In genomic region chr14:33922125-33922524, GRCh38 we compare ENCODE assay signal across 34 cellular contexts. TPM values are rescaled to one million over a fixed set of nuclear protein-coding genes. Genes with fewer than 3 reads are reported as not detected.
DNase-seq lines count a peak whose midpoint lies in the region; ATAC-seq and TF ChIP-seq lines count a peak whose summit lies in the region.
"Had no signal": no experiment of that assay in that cellular context is flagged by ENCODE, and none has a peak within 500 bp of the region (broad histone marks: within the 10 kb centered on the region; RNA-seq: fewer than 3 reads in every experiment).

No MANE protein-coding gene starts in this region.

- no peak overlapping the region for H3K4me3 Mint-ChIP-seq in activated naive CD8-positive, alpha-beta T cell treated with anti-CD3 and anti-CD28 coated beads, Interleukin-2, amount 50 U/mL, for 24 hours
- no peak overlapping the region for H3K4me3 Mint-ChIP-seq in activated naive CD8-positive, alpha-beta T cell treated with anti-CD3 and anti-CD28 coated beads for 36 hours
- H3K4me3 Mint-ChIP-seq: activated naive CD4-positive, alpha-beta T cell treated with anti-CD3 and anti-CD28 coated beads, Interleukin-2, amount 50 U/mL, for 24 hours; central memory CD8-positive, alpha-beta T cell; dendritic cell treated with granulocyte-macrophage colony-stimulating factor and Interleukin-4, amounts not matched to agents 40 ng/mL and 50 ng/mL, for 4 days; HFFc6; neural progenitor cell; stimulated activated naive CD8-positive, alpha-beta T cell treated with anti-CD3 and anti-CD28 coated beads, Interleukin-15, Interleukin-2, amounts not matched to agents 100 ng/mL and 50 ng/mL, for 24 hours; T-helper 2 cell treated with Interferon-gamma antibody and Interleukin-4, amounts not matched to agents 5 μg/mL and 100 μg/mL, for 36 hours had no signal

- DNase-seq in activated naive CD8-positive, alpha-beta T cell treated with anti-CD3 and anti-CD28 coated beads, Interleukin-2, amount 50 U/mL, for 24 hours = no peak
- no peak for DNase-seq in activated naive CD8-positive, alpha-beta T cell treated with anti-CD3 and anti-CD28 coated beads for 36 hours
- DNase-seq in RWPE2 (ENCODE audit: low spot score) (no peak), dermis blood vessel endothelial cell (peak; percentile 83), right lobe of liver (no peak), G401 (ENCODE audit: low spot score) (no peak), NCI-H1105 (lab: John Stamatoyannopoulos, UW) (no peak)
- DNase-seq: 8988T; activated CD4-positive, alpha-beta T cell treated with anti-CD3 and anti-CD28 coated beads for 4 hours; anterior cingulate cortex; C1 segment of cervical spinal cord; GOT3; HFFc6; KBM-7; left ventricle myocardium inferior; MG63; NCI-H1417 treated with DMSO at 0.1 percent for 48 hours; NCI-H2081; NCI-H526; pancreas; PC-9; SHP77 treated with DMSO at 0.1 percent for 48 hours; small intestine; thyroid gland; uterus had no signal

- H3K27me3 ChIP-seq in RWPE2 (ENCODE audit: insufficient read depth, poor library complexity, severe bottlenecking) (no peaks in the 10 kb centered on the region), right lobe of liver (no peaks in the 10 kb centered on the region)
- H3K27me3 ChIP-seq: MG63, neural progenitor cell, pancreas, thyroid gland, uterus had no signal

- H3K4me1 ChIP-seq in RWPE2 (ENCODE audit: insufficient read depth, poor library complexity, severe bottlenecking) (peaks cover 6% of the 10 kb centered on the region), right lobe of liver (no peaks in the 10 kb centered on the region)
- H3K4me1 ChIP-seq: neural progenitor cell, uterus had no signal

- H3K36me3 ChIP-seq in RWPE2 (ENCODE audit: low read depth) (peaks cover 16% of the 10 kb centered on the region), right lobe of liver (no peaks in the 10 kb centered on the region)
- H3K36me3 ChIP-seq: MG63, pancreas, thyroid gland, uterus had no signal

- no peaks in the 10 kb centered on the region for H3K4me1 Mint-ChIP-seq in activated naive CD8-positive, alpha-beta T cell treated with anti-CD3 and anti-CD28 coated beads, Interleukin-2, amount 50 U/mL, for 24 hours
- peaks cover 2% of the 10 kb centered on the region for H3K4me1 Mint-ChIP-seq in activated naive CD8-positive, alpha-beta T cell treated with anti-CD3 and anti-CD28 coated beads for 36 hours
- H3K4me1 Mint-ChIP-seq: activated naive CD4-positive, alpha-beta T cell treated with anti-CD3 and anti-CD28 coated beads, Interleukin-2, amount 50 U/mL, for 24 hours; central memory CD8-positive, alpha-beta T cell; neural progenitor cell had no signal

- in situ Hi-C loops in G401 (cut with HindIII; ENCODE audit: low sequenced_read_pairs) = no loop called here

- H3K4me3 ChIP-seq in RWPE2 (ENCODE audit: severe bottlenecking) = no peak overlapping the region
- no peak overlapping the region for H3K4me3 ChIP-seq in right lobe of liver
- H3K4me3 ChIP-seq: left ventricle myocardium inferior, MG63, neural progenitor cell, pancreas, PC-9, thyroid gland, uterus had no signal

- H3K27ac Mint-ChIP-seq in activated naive CD8-positive, alpha-beta T cell treated with anti-CD3 and anti-CD28 coated beads, Interleukin-2, amount 50 U/mL, for 24 hours = no peak overlapping the region
- no peak overlapping the region for H3K27ac Mint-ChIP-seq in activated naive CD8-positive, alpha-beta T cell treated with anti-CD3 and anti-CD28 coated beads for 36 hours
- H3K27ac Mint-ChIP-seq: activated naive CD4-positive, alpha-beta T cell treated with anti-CD3 and anti-CD28 coated beads, Interleukin-2, amount 50 U/mL, for 24 hours; activated T-helper 2 cell treated with anti-CD3 and anti-CD28 coated beads, Interferon-gamma antibody, Interleukin-2, Interleukin-4, amounts not matched to agents 10 μg/mL and 5 μg/mL and 100 μg/mL, durations not matched to agents 14 hours and 24 hours and 36 hours; dendritic cell treated with granulocyte-macrophage colony-stimulating factor and Interleukin-4, amounts not matched to agents 40 ng/mL and 50 ng/mL, for 4 days; HFFc6; neural progenitor cell; stimulated activated naive CD8-positive, alpha-beta T cell treated with anti-CD3 and anti-CD28 coated beads, Interleukin-15, Interleukin-2, amounts not matched to agents 100 ng/mL and 50 ng/mL, for 24 hours; T-helper 2 cell treated with Interferon-gamma antibody and Interleukin-4, amounts not matched to agents 5 μg/mL and 100 μg/mL, for 36 hours had no signal

- H3K27ac ChIP-seq in RWPE2 (ENCODE audit: poor library complexity, severe bottlenecking) (no peak overlapping the region), right lobe of liver (no peak overlapping the region)
- H3K27ac ChIP-seq: left ventricle myocardium inferior, neural progenitor cell, pancreas, PC-9, thyroid gland, uterus, VCaP had no signal

- H3K9me3 ChIP-seq in RWPE2 (ENCODE audit: severe bottlenecking) (no peaks in the 10 kb centered on the region), right lobe of liver (no peaks in the 10 kb centered on the region)
- H3K9me3 ChIP-seq: left ventricle myocardium inferior, MG63, pancreas, thyroid gland, uterus had no signal

- no peaks in the 10 kb centered on the region for H3K36me3 Mint-ChIP-seq in activated naive CD8-positive, alpha-beta T cell treated with anti-CD3 and anti-CD28 coated beads, Interleukin-2, amount 50 U/mL, for 24 hours (ENCODE audit: low read depth)
- no peaks in the 10 kb centered on the region for H3K36me3 Mint-ChIP-seq in activated naive CD8-positive, alpha-beta T cell treated with anti-CD3 and anti-CD28 coated beads for 36 hours
- H3K36me3 Mint-ChIP-seq: activated naive CD4-positive, alpha-beta T cell treated with anti-CD3 and anti-CD28 coated beads, Interleukin-2, amount 50 U/mL, for 24 hours had no signal

- intact Hi-C loops in right lobe of liver (cut with DNase I) = no loop called here

- no peak for TF ChIP-seq POLR2A in right lobe of liver (IDR thresholded peaks at IDR 0.05)

- 46% methylated on average over 4 of the region's 4 CpGs for WGBS in right lobe of liver (ENCODE audit: insufficient coverage, low coverage, low lambda C conversion rate, missing lambda C conversion rate)

- ATAC-seq in activated naive CD8-positive, alpha-beta T cell treated with anti-CD3 and anti-CD28 coated beads, Interleukin-2, amount 50 U/mL, for 24 hours = peak; percentile 24
- peak; percentile 79 for ATAC-seq in RWPE2 (ENCODE audit: low read depth)
- ATAC-seq in right lobe of liver = peak in 3 of 4 donors; percentile 16 to 74 (median 69)
- no peak for ATAC-seq in GM21447 (IDR thresholded peaks at IDR 0.05; ENCODE audit: unreplicated experiment)
- ATAC-seq: pancreas had no signal

- no peaks in the 10 kb centered on the region for H3K9me3 Mint-ChIP-seq in activated naive CD8-positive, alpha-beta T cell treated with anti-CD3 and anti-CD28 coated beads, Interleukin-2, amount 50 U/mL, for 24 hours
- no peaks in the 10 kb centered on the region for H3K9me3 Mint-ChIP-seq in activated naive CD8-positive, alpha-beta T cell treated with anti-CD3 and anti-CD28 coated beads for 36 hours
- H3K9me3 Mint-ChIP-seq: activated T-helper 2 cell treated with anti-CD3 and anti-CD28 coated beads, Interferon-gamma antibody, Interleukin-2, Interleukin-4, amounts not matched to agents 10 μg/mL and 5 μg/mL and 100 μg/mL, durations not matched to agents 14 hours and 24 hours and 36 hours; central memory CD8-positive, alpha-beta T cell; dendritic cell treated with granulocyte-macrophage colony-stimulating factor and Interleukin-4, amounts not matched to agents 40 ng/mL and 50 ng/mL, for 4 days; neural progenitor cell; stimulated activated naive CD8-positive, alpha-beta T cell treated with anti-CD3 and anti-CD28 coated beads, Interleukin-15, Interleukin-2, amounts not matched to agents 100 ng/mL and 50 ng/mL, for 24 hours; T-helper 2 cell treated with Interferon-gamma antibody and Interleukin-4, amounts not matched to agents 5 μg/mL and 100 μg/mL, for 36 hours had no signal

- H3K27me3 Mint-ChIP-seq in activated naive CD8-positive, alpha-beta T cell treated with anti-CD3 and anti-CD28 coated beads, Interleukin-2, amount 50 U/mL, for 24 hours = no peaks in the 10 kb centered on the region
- H3K27me3 Mint-ChIP-seq in activated naive CD8-positive, alpha-beta T cell treated with anti-CD3 and anti-CD28 coated beads for 36 hours = no peaks in the 10 kb centered on the region
- H3K27me3 Mint-ChIP-seq: activated naive CD4-positive, alpha-beta T cell treated with anti-CD3 and anti-CD28 coated beads, Interleukin-2, amount 50 U/mL, for 24 hours; central memory CD8-positive, alpha-beta T cell; dendritic cell treated with granulocyte-macrophage colony-stimulating factor and Interleukin-4, amounts not matched to agents 40 ng/mL and 50 ng/mL, for 4 days; stimulated activated naive CD8-positive, alpha-beta T cell treated with anti-CD3 and anti-CD28 coated beads, Interleukin-15, Interleukin-2, amounts not matched to agents 100 ng/mL and 50 ng/mL, for 24 hours had no signal

- TF ChIP-seq CTCF in RWPE2 (IDR thresholded peaks at IDR 0.05; ENCODE audit: poor library complexity, severe bottlenecking) = no peak
- no peak for TF ChIP-seq CTCF in right lobe of liver (IDR thresholded peaks at IDR 0.05)

RNA-seq across cellular contexts. Expression of gene EGLN3, which starts 28.7 kb away (rescaled TPM):
- total RNA-seq in activated naive CD8-positive, alpha-beta T cell treated with anti-CD3 and anti-CD28 coated beads for 36 hours = 1 to 10 TPM; 1.4 to 1.7 TPM
- total RNA-seq in dermis blood vessel endothelial cell (1.4 and 2.1 TPM in 2 replicates), right lobe of liver (10 to 100 TPM in 1 of 6 experiments, 1 to 10 TPM in 5; 1.9 to 25.4 (median 2.1) TPM)
- 3.9 and 4.8 TPM in 2 replicates for total RNA-seq in G401 (2014; rRNA removed; shearing (Covaris generic))
